9 cellular contexts compared by ENCODE assay signal in genomic region chr9:104993291-104993963, GRCh38.
DNase-seq lines count a peak whose midpoint lies in the region; ATAC-seq and TF ChIP-seq lines count a peak whose summit lies in the region.
"Had no signal": no experiment of that assay in that cellular context is flagged by ENCODE, and none has a peak within 500 bp of the region (broad histone marks: within the 10 kb centered on the region; RNA-seq: fewer than 3 reads in every experiment).

No MANE protein-coding gene starts in this region.

- peaks cover 31% of the 10 kb centered on the region for H3K27me3 ChIP-seq in iPS-18a (ENCODE audit: control insufficient read depth, insufficient read depth, low read length)

- DNase-seq in DMS 273 (lab: John Stamatoyannopoulos, UW; ENCODE audit: unreplicated experiment) (peak; percentile 48), DMS 273 treated with DMSO at 0.1 percent for 48 hours (lab: John Stamatoyannopoulos, UW) (no peak), astrocyte of the hippocampus (ENCODE audit: low read depth, low spot score) (peak; percentile 90), retinal pigment epithelial cell (ENCODE audit: low read depth) (peak; percentile 93)

- H3K36me3 ChIP-seq in iPS-18a (ENCODE audit: control insufficient read depth, low read depth, low read length) = no peaks in the 10 kb centered on the region

- H3K27ac ChIP-seq in iPS-18a (ENCODE audit: low read length) = peak overlapping the region; percentile 93
- H3K27ac ChIP-seq: 22Rv1 had no signal

- no peak for TF ChIP-seq CTCF in retinal pigment epithelial cell (conservative IDR thresholded peaks at IDR 0.05; ENCODE audit: low read depth, low read length)

- peak overlapping the region; percentile 78 for H3K9ac ChIP-seq in iPS-18a (ENCODE audit: low read length)

- no peaks in the 10 kb centered on the region for H3K9me3 ChIP-seq in iPS-18a (ENCODE audit: control insufficient read depth, low read depth, low read length)

- H3K4me1 ChIP-seq in iPS-18a (ENCODE audit: control insufficient read depth, low read depth, low read length) = peaks cover 53% of the 10 kb centered on the region

- no peak for ATAC-seq in HG02759 (IDR thresholded peaks at IDR 0.05; ENCODE audit: unreplicated experiment)
- no peak for ATAC-seq in HG03469 (IDR thresholded peaks at IDR 0.05; ENCODE audit: unreplicated experiment)
- ATAC-seq in GM21390 (IDR thresholded peaks at IDR 0.05; ENCODE audit: unreplicated experiment) = no peak

- H3K4me3 ChIP-seq in iPS-18a (ENCODE audit: low read length) (peak overlapping the region; percentile 57), retinal pigment epithelial cell (ENCODE audit: low read length) (peak overlapping the region; percentile 4)
